ENCODE assay signal across 8 cellular contexts in genomic region chr12:42568952-42569916, GRCh38. TPM values are rescaled to one million over a fixed set of nuclear protein-coding genes. Genes with fewer than 3 reads are reported as not detected.
DNase-seq lines count a peak whose midpoint lies in the region; ATAC-seq, FAIRE-seq and TF ChIP-seq lines count a peak whose summit lies in the region.

No MANE protein-coding gene starts in this region.

- H4K20me1 ChIP-seq in GM12878 (ENCODE audit: control insufficient read depth, insufficient read depth), result no peaks in the 10 kb centered on the region

- BruUV-seq in GM12878 (replicated peaks; lab: Mats Ljungman, UMichigan), result no TSS peak

- no peaks in the 10 kb centered on the region for H3K9me3 ChIP-seq in GM12878 (replicated peaks; ENCODE audit: control insufficient read depth, insufficient read depth, low read length)

- SMC1A ChIA-PET in GM12878 (lab: Charles Lee; ENCODE audit: uncharacterized antibody, unreplicated experiment), result interaction anchor here (0.7 to 3.5 kb wide), 25 partner anchors 9 to 1290 kb away, joined by 3 to 26 read pairs (median 4); no protein-coding TSS in a partner anchor

- intact Hi-C loops in GM12878 (cut with micrococcal nuclease; ENCODE audit: unreplicated experiment), result loop anchor here (1.0 to 10.0 kb wide), 3 partner anchors 86 to 1294 kb away; no protein-coding TSS in a partner anchor

- RAD21 ChIA-PET in GM12878 (lab: Charles Lee; ENCODE audit: unreplicated experiment), result interaction anchor here (0.8 to 2.1 kb wide), 9 partner anchors 33 to 774 kb away, joined by 3 to 21 read pairs (median 3); no protein-coding TSS in a partner anchor

- H2AFZ ChIP-seq in GM12878 (ENCODE audit: control insufficient read depth, low read depth, low read length), result no peak overlapping the region

- TF ChIP-seq POLR2A in GM12878 (IDR thresholded peaks at IDR 0.05; ENCODE audit: low read depth, low read length), result no peak

- no peak overlapping the region for H3K27ac ChIP-seq in GM12878 (ENCODE audit: control insufficient read depth, insufficient read depth)

- POLR2A ChIA-PET in GM12878 (lab: Charles Lee), result interaction anchor here (0.6 kb wide), 2 partner anchors 90 kb away, joined by 3 to 4 read pairs; no protein-coding TSS in a partner anchor

- CTCF ChIA-PET in GM12878 (lab: Yijun Ruan, JAX), result interaction anchor here (0.7 to 8.8 kb wide), 32 partner anchors 9 to 1623 kb away, joined by 3 to 117 read pairs (median 5); no protein-coding TSS in a partner anchor

- TF ChIP-seq EP300 in GM12878 (IDR thresholded peaks at IDR 0.05; ENCODE audit: borderline replicate concordance in 1 of 2, control insufficient read depth in 1 of 2, low read depth in 2 of 2, low read length in 2 of 2), result no peak

- peak; percentile 75 for ATAC-seq in HG02852 (IDR thresholded peaks at IDR 0.05; ENCODE audit: unreplicated experiment)
- peak; percentile 85 for ATAC-seq in GM12878

- no peaks in the 10 kb centered on the region for H3K27me3 ChIP-seq in GM12878 (replicated peaks in 1 of 2; ENCODE audit: control insufficient read depth in 2 of 2, insufficient read depth in 2 of 2, low read length in 1 of 2)
- peaks cover 5% of the 10 kb centered on the region; the same call in 1 of the 2 replicates for H3K27me3 ChIP-seq in H7 (ENCODE audit: control insufficient read depth, insufficient read depth, low read length)

- H3K4me3 ChIP-seq in GM12878 (no peak overlapping the region), H7 (ENCODE audit: insufficient read depth, low read depth, low read length) (no peak overlapping the region)

- TF ChIP-seq CTCF in GM12878 (IDR thresholded peaks at IDR 0.05 in 2 of 3, conservative IDR thresholded peaks at IDR 0.05 in 1 of 3; ENCODE audit: control insufficient read depth in 2 of 3, extremely low read depth in 1 of 3, insufficient read depth in 1 of 3, low read depth in 3 of 3, low read length in 3 of 3), result peak; percentile 54 to 66 (median 54); a peak in 5 of 6 replicates

- TF ChIP-seq RAD21 in GM12878 (IDR thresholded peaks at IDR 0.05; ENCODE audit: insufficient read depth, low read depth, low read length), result peak; percentile 80

- peak; percentile 73 for FAIRE-seq in GM12878 (lab: Jason Lieb, UNC)

- in situ Hi-C loops in GM12878 (cut with MboI), result no loop called here

- H3K9ac ChIP-seq in GM12878 (ENCODE audit: control insufficient read depth, insufficient read depth, low read length), result no peak overlapping the region

- no peaks in the 10 kb centered on the region; the same call in 1 of the 2 replicates for H3K4me1 ChIP-seq in GM12878 (ENCODE audit: control insufficient read depth, insufficient read depth, low read length)

- H3K4me2 ChIP-seq in GM12878 (ENCODE audit: control insufficient read depth, insufficient read depth), result no peak overlapping the region

- WGBS in GM12878 (ENCODE audit: insufficient coverage, insufficient replicate concordance, low lambda C conversion rate, missing lambda C conversion rate), result 8% methylated on average over 6 of the region's 6 CpGs

- DNase-seq in NCI-H510A treated with DMSO at 0.1 percent for 48 hours (lab: John Stamatoyannopoulos, UW) (peak; percentile 22), NCI-H510A (lab: John Stamatoyannopoulos, UW) (no peak), NCI-H2171 treated with DMSO at 0.1 percent for 48 hours (lab: John Stamatoyannopoulos, UW) (peak; percentile 73), GM12878 (ENCODE audit: low read depth, low spot score) (peak; percentile 38), kidney tubule cell (ENCODE audit: low spot score) (peak; percentile 68), H7 (no peak), ureter (ENCODE audit: low spot score) (no peak)

- H3K79me2 ChIP-seq in GM12878 (ENCODE audit: control insufficient read depth, insufficient read depth, low read length), result no peaks in the 10 kb centered on the region

- no peaks in the 10 kb centered on the region for H3K36me3 ChIP-seq in GM12878 (ENCODE audit: control insufficient read depth in 2 of 2, insufficient read depth in 2 of 2, low read length in 1 of 2)
- H3K36me3 ChIP-seq in H7 (replicated peaks; ENCODE audit: control insufficient read depth, insufficient read depth, low read length), result no peaks in the 10 kb centered on the region

TF ChIP-seq in GM12878, 131 proteins besides CTCF, POLR2A, EP300 and RAD21:
- TF ChIP-seq RAD51 (IDR thresholded peaks at IDR 0.05) (no peak), SMC3 (IDR thresholded peaks at IDR 0.05; ENCODE audit: borderline replicate concordance, low read length) (peak; percentile 75)

RNA-seq across cellular contexts. Expression of gene PRICKLE1, which starts 20.3 kb away (rescaled TPM):
- 3.1 and 3.2 TPM in 2 replicates for total RNA-seq in GM12878 (2013; cell fraction: nucleolus; rRNA removed)
- total RNA-seq in GM12878 (2014; rRNA removed) (1.1 and 1.2 TPM in 2 replicates), GM12878 (2014; rRNA removed; fragmentation: Illumina TruSeq; extraction: Trizol) (0.76 and 1.3 TPM in 2 replicates), GM12878 (2021) (0.64 and 0.77 TPM in 2 replicates), ureter (10.2 TPM)
- polyA plus RNA-seq in GM12878 (2011; ENCODE audit: low read depth), result 0.71 TPM
- polyA plus RNA-seq in GM12878 (2011; rRNA removed) (2.4 and 2.8 TPM in 2 replicates), GM12878 (2014; fragmentation: Illumina TruSeq; extraction: Trizol) (1.4 and 2.8 TPM in 2 replicates), GM12878 (2014; fragmentation: Nextera tagmentation; extraction: Ambion mirVana) (1 to 10 TPM in 1 of 2 experiments, under 1 TPM in 1; 0.86 to 1.2 TPM), GM12878 (2014; rRNA removed) (0.75 and 0.86 TPM in 2 replicates), GM12878 (2016; fragmentation: Nextera tagmentation; extraction: Ambion mirVana) (under 1 TPM; 0.47 to 0.82 TPM)
- 2.4 and 3.0 TPM in 2 replicates for polyA plus RNA-seq in GM12878 (2011; cell fraction: cytosol; rRNA removed)
- 2.8 and 3.4 TPM in 2 replicates for polyA plus RNA-seq in GM12878 (2011; cell fraction: nucleus; rRNA removed)
- polyA plus RNA-seq in GM12878 (2012), result 0.15 and 0.65 TPM in 2 replicates
- polyA minus RNA-seq in GM12878 (2011; rRNA and poly(A)+ RNA removed), result 6.1 and 9.1 TPM in 2 replicates
- polyA minus RNA-seq in GM12878 (2011; cell fraction: cytosol; rRNA and poly(A)+ RNA removed), result 1.7 and 4.0 TPM in 2 replicates
- 4.0 and 4.1 TPM in 2 replicates for polyA minus RNA-seq in GM12878 (2011; cell fraction: nucleus; rRNA and poly(A)+ RNA removed)
- total RNA-seq in H7 (2014; rRNA removed; shearing (Covaris generic)), result 14.0 and 24.7 TPM in 2 replicates

Comparison
In these comparisons a context has a peak if more than half of its experiments do, and no peak if none do; other contexts are left out.
1. DNase-seq: peak in NCI-H510A treated with DMSO at 0.1 percent for 48 hours (single experiment), NCI-H2171 treated with DMSO at 0.1 percent for 48 hours (single experiment), GM12878 (single experiment) and kidney tubule cell (single experiment); none in NCI-H510A (single experiment), H7 (single experiment) and ureter (single experiment).